16 cellular contexts compared by ENCODE assay signal in genomic region chr16:57413301-57413730, GRCh38. TPM values are rescaled to one million over a fixed set of nuclear protein-coding genes. Genes with fewer than 3 reads are reported as not detected.
DNase-seq lines count a peak whose midpoint lies in the region; ATAC-seq and TF ChIP-seq lines count a peak whose summit lies in the region.
"Had no signal": no experiment of that assay in that cellular context is flagged by ENCODE, and none has a peak within 500 bp of the region (broad histone marks: within the 10 kb centered on the region; RNA-seq: fewer than 3 reads in every experiment).

No MANE protein-coding gene starts in this region.

- no peaks in the 10 kb centered on the region for H3K27me3 Mint-ChIP-seq in stimulated activated memory B cell treated with anti-CD40 and anti-IgM and Interleukin-4, amounts not matched to agents 10 μg/mL and 1 μg/mL and 100 μg/mL, for 72 hours
- peaks cover 2% of the 10 kb centered on the region for H3K27me3 Mint-ChIP-seq in chondrocyte (ENCODE audit: low read depth)

- H3K4me1 Mint-ChIP-seq in stimulated activated memory B cell treated with anti-CD40 and anti-IgM and Interleukin-4, amounts not matched to agents 10 μg/mL and 1 μg/mL and 100 μg/mL, for 72 hours: peaks cover 90% of the 10 kb centered on the region
- H3K4me1 Mint-ChIP-seq in chondrocyte (ENCODE audit: low read depth): peaks cover 19% of the 10 kb centered on the region

- ATAC-seq in Right ventricle myocardium inferior (no peak), GM21786 (IDR thresholded peaks at IDR 0.05; ENCODE audit: unreplicated experiment) (peak; percentile 73), HG03442 (IDR thresholded peaks at IDR 0.05; ENCODE audit: unreplicated experiment) (peak; percentile 74)
- ATAC-seq in stimulated activated memory B cell treated with anti-CD40 and anti-IgM and Interleukin-4, amounts not matched to agents 10 μg/mL and 1 μg/mL and 100 μg/mL, for 72 hours: peak; percentile 87
- ATAC-seq: activated T-cell treated with anti-CD3 and anti-CD28 coated beads, Interleukin-2, amount 50 U/mL, for 72 hours; left cardiac atrium had no signal

- H3K9me3 Mint-ChIP-seq in stimulated activated memory B cell treated with anti-CD40 and anti-IgM and Interleukin-4, amounts not matched to agents 10 μg/mL and 1 μg/mL and 100 μg/mL, for 72 hours: no peaks in the 10 kb centered on the region
- H3K9me3 Mint-ChIP-seq in chondrocyte (ENCODE audit: low read depth): no peaks in the 10 kb centered on the region
- H3K9me3 Mint-ChIP-seq: activated T-cell treated with anti-CD3 and anti-CD28 coated beads, Interleukin-2, amount 50 U/mL, for 72 hours; HFFc6 had no signal

- intact Hi-C loops in cardiac septum (cut with DNase I): loop anchor here (5.0 to 10.0 kb wide), 2 partner anchors 36 to 329 kb away; no protein-coding TSS in a partner anchor
- intact Hi-C loops in Right ventricle myocardium inferior (cut with DNase I): no loop called here

- DNase-seq in cardiac septum (ENCODE audit: low spot score) (peak; percentile 63), Right ventricle myocardium inferior (ENCODE audit: missing footprints) (no peak), chondrocyte (ENCODE audit: low spot score) (no peak), midbrain (lab: John Stamatoyannopoulos, UW) (no peak)
- DNase-seq in stimulated activated CD4-positive, alpha-beta T cell treated with anti-CD3 and anti-CD28 coated beads, Interleukin-4, amount 100 ng/mL, for 24 hours: no peak
- DNase-seq: activated T-cell treated with anti-CD3 and anti-CD28 coated beads, Interleukin-2, amount 50 U/mL, for 72 hours; HFFc6; left cardiac atrium; NK-92 treated with Interleukin-12 subunit alpha and Interleukin-12 subunit beta, amount 100 ng/mL, for 24 hours; ovary; stimulated activated CD4-positive, alpha-beta T cell treated with anti-CD3 and anti-CD28 coated beads, Interleukin-4, amount 100 ng/mL, for 4 hours had no signal

- H3K27ac Mint-ChIP-seq in stimulated activated memory B cell treated with anti-CD40 and anti-IgM and Interleukin-4, amounts not matched to agents 10 μg/mL and 1 μg/mL and 100 μg/mL, for 72 hours: peak overlapping the region; percentile 89
- no peak overlapping the region for H3K27ac Mint-ChIP-seq in chondrocyte (ENCODE audit: unreplicated experiment)
- H3K27ac Mint-ChIP-seq: activated T-cell treated with anti-CD3 and anti-CD28 coated beads, Interleukin-2, amount 50 U/mL, for 72 hours; HFFc6 had no signal

- no peak for TF ChIP-seq CTCF in chondrocyte (IDR thresholded peaks at IDR 0.05)

- H3K36me3 Mint-ChIP-seq in stimulated activated memory B cell treated with anti-CD40 and anti-IgM and Interleukin-4, amounts not matched to agents 10 μg/mL and 1 μg/mL and 100 μg/mL, for 72 hours: peaks cover 32% of the 10 kb centered on the region
- H3K36me3 Mint-ChIP-seq in chondrocyte (ENCODE audit: low read depth): no peaks in the 10 kb centered on the region

- peak overlapping the region; percentile 85 for H3K4me3 Mint-ChIP-seq in stimulated activated memory B cell treated with anti-CD40 and anti-IgM and Interleukin-4, amounts not matched to agents 10 μg/mL and 1 μg/mL and 100 μg/mL, for 72 hours
- H3K4me3 Mint-ChIP-seq in chondrocyte (ENCODE audit: unreplicated experiment): no peak overlapping the region
- H3K4me3 Mint-ChIP-seq: activated T-cell treated with anti-CD3 and anti-CD28 coated beads, Interleukin-2, amount 50 U/mL, for 72 hours; HFFc6 had no signal

RNA-seq across cellular contexts. Expression of gene CCL17, which starts 8.7 kb away (rescaled TPM):
- not detected for total RNA-seq in cardiac septum
- not detected for total RNA-seq in Right ventricle myocardium inferior
- total RNA-seq in chondrocyte: not detected in 3 replicates
- total RNA-seq: Daoy, HFFc6, left cardiac atrium, M059J, ovary had no signal

RNA-seq across cellular contexts. Expression of gene CIAPIN1, which starts 33.9 kb away (rescaled TPM):
- 60.1 TPM for total RNA-seq in cardiac septum
- 43.7 TPM for total RNA-seq in Right ventricle myocardium inferior
- 43.3 to 48.9 TPM (median 46.8 TPM) in 3 replicates for total RNA-seq in chondrocyte

RNA-seq across cellular contexts. Expression of gene COQ9, which starts 34.0 kb away (rescaled TPM):
- total RNA-seq in cardiac septum (156 TPM), Right ventricle myocardium inferior (215 TPM), chondrocyte (30.9 to 40.8 TPM (median 31.6 TPM) in 3 replicates)

RNA-seq across cellular contexts. Expression of gene CX3CL1, which starts 41.0 kb away (rescaled TPM):
- total RNA-seq in cardiac septum (8.7 TPM), Right ventricle myocardium inferior (15.2 TPM), chondrocyte (11.2 to 47.9 TPM (median 46.0 TPM) in 3 replicates)
- total RNA-seq: activated T-cell treated with anti-CD3 and anti-CD28 coated beads, Interleukin-2, amount 50 U/mL, for 72 hours; HFFc6 had no signal

RNA-seq across cellular contexts. Expression of gene POLR2C, which starts 49.2 kb away (rescaled TPM):
- total RNA-seq in cardiac septum (46.9 TPM), Right ventricle myocardium inferior (37.1 TPM), chondrocyte (38.6 to 53.0 TPM (median 44.8 TPM) in 3 replicates)
